In the genomic region with DNA sequence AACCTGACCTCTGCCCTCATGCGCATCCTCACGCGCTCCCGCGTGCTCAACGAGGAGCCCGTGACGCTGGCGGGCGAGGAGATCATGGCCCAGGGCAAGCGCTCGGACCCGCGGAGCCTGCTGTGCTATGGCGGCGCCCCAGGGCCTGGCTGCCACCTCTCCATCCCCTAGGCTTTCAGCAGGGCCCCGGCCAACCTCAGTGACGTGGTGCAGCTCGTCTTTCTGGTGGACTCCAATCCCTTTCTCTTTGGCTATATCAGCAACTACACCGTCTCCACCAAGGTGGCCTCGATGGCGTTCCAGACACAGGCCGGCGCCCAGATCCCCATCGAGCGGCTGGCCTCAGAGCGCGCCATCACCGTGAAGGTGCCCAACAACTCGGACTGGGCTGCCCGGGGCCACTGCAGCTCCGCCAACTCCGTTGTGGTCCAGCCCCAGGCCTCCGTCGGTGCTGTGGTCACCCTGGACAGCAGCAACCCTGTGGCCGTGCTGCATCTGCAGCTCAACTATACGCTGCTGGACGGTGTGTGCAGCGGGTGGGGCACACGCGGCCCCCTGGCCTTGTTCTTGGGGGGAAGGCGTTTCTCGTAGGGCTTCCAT, we compare ENCODE assay signal across 8 cellular contexts. TPM values are rescaled to one million over a fixed set of nuclear protein-coding genes. Genes with fewer than 3 reads are reported as not detected.
DNase-seq lines count a peak whose midpoint lies in the region; ATAC-seq and TF ChIP-seq lines count a peak whose summit lies in the region.
"Not testable (repeated sequence)": the region's sequence is repeated elsewhere in the genome, so short reads cannot be mapped to it uniquely, and the experiment has no call there.

No MANE protein-coding gene starts in this region.

- H3K4me3 ChIP-seq in right cardiac atrium (ENCODE audit: low read length); upper lobe of right lung: not testable (repeated sequence)

- H3K36me3 Mint-ChIP-seq in CD14-positive monocyte; WTC11; glutamatergic neuron (ENCODE audit: unreplicated experiment): not testable (repeated sequence)

- not testable (repeated sequence) for ATAC-seq in WTC11, right cardiac atrium, sciatic nerve, upper lobe of right lung

- H3K4me1 Mint-ChIP-seq in CD14-positive monocyte; WTC11; glutamatergic neuron (ENCODE audit: low read depth, unreplicated experiment): not testable (repeated sequence)

- not testable (repeated sequence) for H3K4me1 ChIP-seq in right cardiac atrium (ENCODE audit: control insufficient read depth, insufficient read depth, low read length); upper lobe of right lung

- H3K4me3 Mint-ChIP-seq in CD14-positive monocyte; WTC11; glutamatergic neuron (ENCODE audit: unreplicated experiment): not testable (repeated sequence)

- H3K36me3 ChIP-seq in upper lobe of right lung: not testable (repeated sequence)

- 83% methylated on average over 23 of the region's 43 CpGs for WGBS in right cardiac atrium

- DNase-seq in CD14-positive monocyte (ENCODE audit: low spot score) (peak; percentile 19), WTC11 (ENCODE audit: low spot score) (peak; percentile 6), glutamatergic neuron (peak; percentile 11), right cardiac atrium (peak; percentile 9 to 38 (median 25)), mesenteric fat pad (ENCODE audit: low spot score) (peak; percentile 81), sciatic nerve (ENCODE audit: low spot score) (peak; percentile 52), upper lobe of right lung (peak; percentile 59)
- peak; percentile 42 for DNase-seq in activated CD8-positive, alpha-beta memory T cell treated with anti-CD3 and anti-CD28 coated beads, Interleukin-2, amount 50 U/mL, for 48 hours

- H3K27me3 Mint-ChIP-seq in CD14-positive monocyte (ENCODE audit: low read depth in 3 of 3); WTC11 (ENCODE audit: low read depth); glutamatergic neuron (ENCODE audit: unreplicated experiment): not testable (repeated sequence)

- POLR2A ChIA-PET in WTC11 (lab: Charles Lee): not testable (repeated sequence)

- not testable (repeated sequence) for H3K27ac Mint-ChIP-seq in CD14-positive monocyte; WTC11; glutamatergic neuron (ENCODE audit: unreplicated experiment)

- TF ChIP-seq CTCF in CD14-positive monocyte (IDR thresholded peaks at IDR 0.05); WTC11 (IDR thresholded peaks at IDR 0.05); glutamatergic neuron (IDR thresholded peaks at IDR 0.05; ENCODE audit: partially characterized antibody, unreplicated experiment); upper lobe of right lung (IDR thresholded peaks at IDR 0.05): not testable (repeated sequence)

- H3K27me3 ChIP-seq in right cardiac atrium (ENCODE audit: control insufficient read depth, insufficient read depth); upper lobe of right lung: not testable (repeated sequence)

- not testable (repeated sequence) for H3K9me3 Mint-ChIP-seq in CD14-positive monocyte; WTC11; glutamatergic neuron (ENCODE audit: unreplicated experiment)

- not testable (repeated sequence) for H3K9me3 ChIP-seq in right cardiac atrium (ENCODE audit: control insufficient read depth, low read length); upper lobe of right lung

- not testable (repeated sequence) for H3K27ac ChIP-seq in right cardiac atrium (ENCODE audit: low read length); upper lobe of right lung

- CTCF ChIA-PET in WTC11 (lab: Charles Lee): not testable (repeated sequence)

- intact Hi-C loops in CD14-positive monocyte (cut with micrococcal nuclease); right cardiac atrium (cut with DNase I); sciatic nerve (cut with DNase I); upper lobe of right lung (cut with DNase I): not testable (repeated sequence)

RNA-seq across cellular contexts. Expression of a gene that starts 7.7 kb away (rescaled TPM):
- polyA plus RNA-seq in CD14-positive monocyte (not detected), right cardiac atrium (7.4 TPM)
- total RNA-seq in WTC11 (2021) (4.9 to 8.5 TPM (median 7.1 TPM) in 3 replicates), glutamatergic neuron (ENCODE audit: unreplicated experiment) (10.4 TPM), right cardiac atrium (1 to 10 TPM; 2.2 to 5.1 (median 3.2) TPM), mesenteric fat pad (7.8 TPM), sciatic nerve (17.6 TPM), upper lobe of right lung (7.7 TPM)

Comparison
In these comparisons a context has a peak if more than half of its experiments do, and no peak if none do; other contexts are left out.
1. DNase-seq: peak in every context shown above with its lines; median percentile 81 in mesenteric fat pad; 59 in upper lobe of right lung; 52 in sciatic nerve; 42 in activated CD8-positive, alpha-beta memory T cell treated with anti-CD3 and anti-CD28 coated beads, Interleukin-2, amount 50 U/mL, for 48 hours; 25 in right cardiac atrium; 19 in CD14-positive monocyte; 11 in glutamatergic neuron; 6 in WTC11.